In genomic region chr1:45673956-45674355, GRCh38 we compare ENCODE assay signal across 1 cellular context.
TF ChIP-seq lines count a peak whose summit lies in the region.

No MANE protein-coding gene starts in this region.

TF ChIP-seq in A549, 52 proteins besides CTCF, POLR2A, EP300 and RAD21 (continued from another document):
- no peak for TF ChIP-seq PBX3 (IDR thresholded peaks at IDR 0.05)
- TF ChIP-seq ELK1 (IDR thresholded peaks at IDR 0.05; ENCODE audit: low read depth, low read length) = no peak
- no peak for TF ChIP-seq CEBPB (IDR thresholded peaks at IDR 0.05)
- no peak for TF ChIP-seq EHMT2 (IDR thresholded peaks at IDR 0.05; ENCODE audit: low read depth)
- no peak for TF ChIP-seq POLR2AphosphoS2 (conservative IDR thresholded peaks at IDR 0.05; ENCODE audit: low read length)
